In the genomic region with DNA sequence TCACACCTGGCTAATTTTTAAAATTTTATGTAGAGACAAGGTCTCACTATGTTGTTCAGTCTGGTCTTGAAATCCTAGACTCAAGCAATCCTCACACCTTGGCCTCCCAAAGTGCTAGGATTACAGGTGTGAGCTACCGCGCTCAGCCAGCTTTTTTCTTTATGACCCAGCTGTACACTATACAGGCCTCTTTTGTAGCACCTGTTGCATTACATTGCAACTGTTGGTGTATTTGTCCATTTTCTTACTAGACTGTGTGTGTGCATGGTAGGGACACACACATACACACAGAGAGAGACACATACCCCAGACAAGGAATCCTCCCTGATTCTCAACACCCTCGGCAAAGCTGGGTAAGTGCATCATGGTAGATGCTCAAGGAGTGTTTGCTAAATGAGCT, we compare ENCODE assay signal across 9 cellular contexts.
"Had no signal": no experiment of that assay in that cellular context is flagged by ENCODE, and none has a peak within 500 bp of the region (broad histone marks: within the 10 kb centered on the region; RNA-seq: fewer than 3 reads in every experiment).

No MANE protein-coding gene starts in this region.

- H3K4me3 ChIP-seq: GM23248 had no signal

- H2AFZ ChIP-seq: GM23248 had no signal

- H3K27ac ChIP-seq: GM23248, HL-60 had no signal

- DNase-seq: GM23248, GOT3, H9, HCEC 1CT, HFFc6, KG1 had no signal

- H3K9ac ChIP-seq: GM23248 had no signal

- FAIRE-seq: H54, HepG2 had no signal
